Comparison of ENCODE assay signal across 9 cellular contexts in the genomic region with DNA sequence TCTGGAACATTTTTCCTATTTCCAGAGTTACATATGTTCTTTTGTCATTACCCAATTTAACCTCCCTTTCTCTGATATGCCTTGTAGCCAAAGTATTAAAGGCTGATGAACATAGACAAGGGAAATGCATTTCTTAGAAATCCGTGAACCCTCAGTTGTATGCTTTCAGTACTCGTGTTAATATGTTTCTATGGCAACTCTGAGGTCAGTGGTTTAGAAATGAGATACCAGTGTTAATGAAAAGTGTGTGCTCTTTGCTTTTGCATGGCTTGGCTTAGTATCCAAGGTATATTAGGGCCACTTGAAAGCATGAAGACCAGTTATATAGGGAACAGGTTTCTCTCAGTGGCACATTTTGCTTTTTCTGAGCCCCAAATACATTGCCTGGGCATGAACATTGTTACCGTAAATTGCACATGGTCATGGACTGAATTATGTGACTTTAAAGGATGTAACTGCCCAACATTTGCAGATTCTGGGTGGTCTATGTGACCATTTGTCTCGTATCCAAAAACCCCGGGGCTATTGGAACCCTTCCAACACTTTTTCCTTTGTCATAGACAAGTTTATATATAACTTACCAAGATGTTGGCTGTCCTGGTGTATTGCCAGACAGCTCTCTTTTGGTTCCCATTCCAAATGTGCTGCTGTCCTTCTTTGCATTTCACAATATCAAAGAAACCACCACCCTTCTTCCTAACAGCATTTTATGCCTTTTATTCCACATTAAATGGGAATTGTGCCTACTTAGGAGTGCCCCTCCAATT. TPM values are rescaled to one million over a fixed set of nuclear protein-coding genes. Genes with fewer than 3 reads are reported as not detected.
DNase-seq lines count a peak whose midpoint lies in the region; ATAC-seq and TF ChIP-seq lines count a peak whose summit lies in the region.
"Had no signal": no experiment of that assay in that cellular context is flagged by ENCODE, and none has a peak within 500 bp of the region (broad histone marks: within the 10 kb centered on the region; RNA-seq: fewer than 3 reads in every experiment).

No MANE protein-coding gene starts in this region.

- ATAC-seq in GM23338: no peak
- ATAC-seq in activated naive CD8-positive, alpha-beta T cell treated with anti-CD3 and anti-CD28 coated beads, Interleukin-2, amount 50 U/mL, for 24 hours: peak; percentile 40
- ATAC-seq in esophagus mucosa: no peak

- H4K20me1 ChIP-seq in GM23338 (replicated peaks; ENCODE audit: insufficient read depth): no peaks in the 10 kb centered on the region

- no peaks in the 10 kb centered on the region for H3K9me3 Mint-ChIP-seq in GM23338
- H3K9me3 Mint-ChIP-seq in activated naive CD8-positive, alpha-beta T cell treated with anti-CD3 and anti-CD28 coated beads, Interleukin-2, amount 50 U/mL, for 24 hours: no peaks in the 10 kb centered on the region
- H3K9me3 Mint-ChIP-seq: activated CD4-positive, alpha-beta memory T cell treated with anti-CD3 and anti-CD28 coated beads, Interleukin-2, amount 10 ng/mL, durations not matched to agents 7 days and 5 days had no signal

- H3K79me2 ChIP-seq in GM23338 (replicated peaks; ENCODE audit: insufficient read depth): no peaks in the 10 kb centered on the region

- H3K36me3 ChIP-seq in GM23338 (ENCODE audit: insufficient read depth): no peaks in the 10 kb centered on the region

- H3F3A ChIP-seq in GM23338 (replicated peaks; ENCODE audit: low read depth): 0 out of 2 replicates have a peak, but pooled peaks cover 3% of the 10 kb centered on the region

- no peak overlapping the region for H3K4me3 ChIP-seq in GM23338

- in situ Hi-C loops in KBM-7 (cut with MboI; ENCODE audit: low pct_unique_long_range_greater_than_20kb, low sequenced_read_pairs): loop anchor here (25.0 kb wide), 1 partner anchor 187 kb away; no protein-coding TSS in a partner anchor

- no peak overlapping the region for H2AFZ ChIP-seq in GM23338

- no peak overlapping the region for H3K4me3 Mint-ChIP-seq in GM23338
- H3K4me3 Mint-ChIP-seq in activated naive CD8-positive, alpha-beta T cell treated with anti-CD3 and anti-CD28 coated beads, Interleukin-2, amount 50 U/mL, for 24 hours: no peak overlapping the region
- H3K4me3 Mint-ChIP-seq: activated CD4-positive, alpha-beta memory T cell treated with anti-CD3 and anti-CD28 coated beads, Interleukin-2, amount 10 ng/mL, durations not matched to agents 7 days and 5 days had no signal

- no peak overlapping the region for H3K27ac ChIP-seq in GM23338 (ENCODE audit: low read depth)

- H3K27me3 Mint-ChIP-seq in GM23338 (ENCODE audit: insufficient read depth, low read depth, poor library complexity): peaks cover 1% of the 10 kb centered on the region
- no peaks in the 10 kb centered on the region for H3K27me3 Mint-ChIP-seq in activated naive CD8-positive, alpha-beta T cell treated with anti-CD3 and anti-CD28 coated beads, Interleukin-2, amount 50 U/mL, for 24 hours
- H3K27me3 Mint-ChIP-seq: activated CD4-positive, alpha-beta memory T cell treated with anti-CD3 and anti-CD28 coated beads, Interleukin-2, amount 10 ng/mL, durations not matched to agents 7 days and 5 days had no signal

- no peaks in the 10 kb centered on the region for H3K36me3 Mint-ChIP-seq in GM23338 (ENCODE audit: low read depth)
- peaks cover 1% of the 10 kb centered on the region for H3K36me3 Mint-ChIP-seq in activated naive CD8-positive, alpha-beta T cell treated with anti-CD3 and anti-CD28 coated beads, Interleukin-2, amount 50 U/mL, for 24 hours (ENCODE audit: low read depth)

- DNase-seq in EL (peak; percentile 25), GM23338 (ENCODE audit: low spot score) (no peak), kidney tubule cell (ENCODE audit: low spot score) (peak; percentile 29), HuH-7 (ENCODE audit: low spot score) (no peak), KBM-7 (no peak)
- DNase-seq in activated naive CD8-positive, alpha-beta T cell treated with anti-CD3 and anti-CD28 coated beads, Interleukin-2, amount 50 U/mL, for 24 hours: no peak
- DNase-seq: activated CD4-positive, alpha-beta memory T cell treated with anti-CD3 and anti-CD28 coated beads, Interleukin-2, amount 10 ng/mL, durations not matched to agents 7 days and 5 days; Karpas-422 had no signal

- H3K4me1 Mint-ChIP-seq in GM23338: peaks cover 13% of the 10 kb centered on the region; the same call in 2 of the 3 replicates
- peaks cover 5% of the 10 kb centered on the region for H3K4me1 Mint-ChIP-seq in activated naive CD8-positive, alpha-beta T cell treated with anti-CD3 and anti-CD28 coated beads, Interleukin-2, amount 50 U/mL, for 24 hours

- no peak overlapping the region; the same call in 1 of the 2 replicates for H3K27ac Mint-ChIP-seq in GM23338
- no peak overlapping the region for H3K27ac Mint-ChIP-seq in activated naive CD8-positive, alpha-beta T cell treated with anti-CD3 and anti-CD28 coated beads, Interleukin-2, amount 50 U/mL, for 24 hours
- H3K27ac Mint-ChIP-seq: activated CD4-positive, alpha-beta memory T cell treated with anti-CD3 and anti-CD28 coated beads, Interleukin-2, amount 10 ng/mL, durations not matched to agents 7 days and 5 days had no signal

- 0 out of 2 replicates have a peak overlapping the region, but pooled peaks have one; percentile 28 for H3K4me2 ChIP-seq in GM23338

- H3K27me3 ChIP-seq in GM23338 (ENCODE audit: insufficient read depth): no peaks in the 10 kb centered on the region

- TF ChIP-seq CTCF in GM23338 (conservative IDR thresholded peaks at IDR 0.05; ENCODE audit: low read depth in 2 of 2): no peak

- H3K4me1 ChIP-seq in GM23338 (ENCODE audit: insufficient read depth): peaks cover 19% of the 10 kb centered on the region

- H3K9me2 ChIP-seq in GM23338 (ENCODE audit: insufficient read depth): no peaks in the 10 kb centered on the region

TF ChIP-seq in GM23338, 12 proteins besides CTCF, POLR2A, EP300 and RAD21 (continues in another document):
- TF ChIP-seq ETS1 (IDR thresholded peaks at IDR 0.05): no peak
- no peak for TF ChIP-seq CREB1 (CRISPR knock-in tag; IDR thresholded peaks at IDR 0.05; ENCODE audit: low read depth)
- TF ChIP-seq REST (IDR thresholded peaks at IDR 0.05; ENCODE audit: unreplicated experiment): no peak
- no peak for TF ChIP-seq ZNF114 (CRISPR knock-in tag; IDR thresholded peaks at IDR 0.05)
- no peak for TF ChIP-seq STAT1 (IDR thresholded peaks at IDR 0.05; ENCODE audit: unreplicated experiment)
- TF ChIP-seq EZH2phosphoT487 (IDR thresholded peaks at IDR 0.05; ENCODE audit: unreplicated experiment): no peak
- no peak for TF ChIP-seq EZH2 (IDR thresholded peaks at IDR 0.05; ENCODE audit: low read depth, unreplicated experiment)

RNA-seq across cellular contexts. Expression of gene ABHD15, which starts 17.5 kb away (rescaled TPM):
- 2.5 and 2.6 TPM in 2 replicates for total RNA-seq in GM23338 (2014; rRNA removed; shearing (Covaris generic))
- polyA plus RNA-seq in GM23338 (2016; fragmentation: Nextera tagmentation; extraction: Ambion mirVana): 0.27 and 0.92 TPM in 2 replicates
- 2.5 TPM for total RNA-seq in esophagus mucosa

RNA-seq across cellular contexts. Expression of gene TP53I13, which starts 19.1 kb away (rescaled TPM):
- 28.6 and 38.9 TPM in 2 replicates for total RNA-seq in GM23338 (2014; rRNA removed; shearing (Covaris generic))
- 21.0 and 21.4 TPM in 2 replicates for polyA plus RNA-seq in GM23338 (2016; fragmentation: Nextera tagmentation; extraction: Ambion mirVana)
- total RNA-seq in esophagus mucosa: 13.4 TPM

RNA-seq across cellular contexts. Expression of gene GIT1, which starts 40.1 kb away (rescaled TPM):
- 48.2 and 60.9 TPM in 2 replicates for total RNA-seq in GM23338 (2014; rRNA removed; shearing (Covaris generic))
- polyA plus RNA-seq in GM23338 (2016; fragmentation: Nextera tagmentation; extraction: Ambion mirVana): 15.9 and 16.2 TPM in 2 replicates
- total RNA-seq in esophagus mucosa: 28.7 TPM

RNA-seq across cellular contexts. Expression of gene ANKRD13B, which starts 43.6 kb away (rescaled TPM):
- 55.0 and 57.4 TPM in 2 replicates for total RNA-seq in GM23338 (2014; rRNA removed; shearing (Covaris generic))
- polyA plus RNA-seq in GM23338 (2016; fragmentation: Nextera tagmentation; extraction: Ambion mirVana): 8.2 and 9.6 TPM in 2 replicates
- total RNA-seq in esophagus mucosa: 2.7 TPM

Comparison
In these comparisons a context has a peak if more than half of its experiments do, and no peak if none do; other contexts are left out.
1. DNase-seq: peak in EL (single experiment) and kidney tubule cell (single experiment); none in GM23338 (single experiment), activated naive CD8-positive, alpha-beta T cell treated with anti-CD3 and anti-CD28 coated beads, Interleukin-2, amount 50 U/mL, for 24 hours (single experiment), HuH-7 (single experiment) and KBM-7 (single experiment).